Comparison of ENCODE assay signal across 1 cellular context in genomic region chr20:407097-407952, GRCh38.
A peak's percentile ranks its signal among the peaks of the same experiment; 100 is the strongest.
TF ChIP-seq lines count a peak whose summit lies in the region.

No MANE protein-coding gene starts in this region.

TF ChIP-seq in HepG2, 621 proteins besides CTCF, POLR2A, EP300 and RAD21 (continued from another document and continues in another):
- TF ChIP-seq, protein P1, sequence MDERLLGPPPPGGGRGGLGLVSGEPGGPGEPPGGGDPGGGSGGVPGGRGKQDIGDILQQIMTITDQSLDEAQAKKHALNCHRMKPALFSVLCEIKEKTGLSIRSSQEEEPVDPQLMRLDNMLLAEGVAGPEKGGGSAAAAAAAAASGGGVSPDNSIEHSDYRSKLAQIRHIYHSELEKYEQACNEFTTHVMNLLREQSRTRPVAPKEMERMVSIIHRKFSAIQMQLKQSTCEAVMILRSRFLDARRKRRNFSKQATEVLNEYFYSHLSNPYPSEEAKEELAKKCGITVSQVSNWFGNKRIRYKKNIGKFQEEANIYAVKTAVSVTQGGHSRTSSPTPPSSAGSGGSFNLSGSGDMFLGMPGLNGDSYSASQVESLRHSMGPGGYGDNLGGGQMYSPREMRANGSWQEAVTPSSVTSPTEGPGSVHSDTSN (CRISPR knock-in tag; IDR thresholded peaks at IDR 0.05): 0 out of 2 replicates have a peak, but pooled peaks have one; percentile 39
- TF ChIP-seq SATB2 (CRISPR knock-in tag; IDR thresholded peaks at IDR 0.05): peak; percentile 64; the same call in 1 of the 2 replicates
- TF ChIP-seq, protein P2, sequence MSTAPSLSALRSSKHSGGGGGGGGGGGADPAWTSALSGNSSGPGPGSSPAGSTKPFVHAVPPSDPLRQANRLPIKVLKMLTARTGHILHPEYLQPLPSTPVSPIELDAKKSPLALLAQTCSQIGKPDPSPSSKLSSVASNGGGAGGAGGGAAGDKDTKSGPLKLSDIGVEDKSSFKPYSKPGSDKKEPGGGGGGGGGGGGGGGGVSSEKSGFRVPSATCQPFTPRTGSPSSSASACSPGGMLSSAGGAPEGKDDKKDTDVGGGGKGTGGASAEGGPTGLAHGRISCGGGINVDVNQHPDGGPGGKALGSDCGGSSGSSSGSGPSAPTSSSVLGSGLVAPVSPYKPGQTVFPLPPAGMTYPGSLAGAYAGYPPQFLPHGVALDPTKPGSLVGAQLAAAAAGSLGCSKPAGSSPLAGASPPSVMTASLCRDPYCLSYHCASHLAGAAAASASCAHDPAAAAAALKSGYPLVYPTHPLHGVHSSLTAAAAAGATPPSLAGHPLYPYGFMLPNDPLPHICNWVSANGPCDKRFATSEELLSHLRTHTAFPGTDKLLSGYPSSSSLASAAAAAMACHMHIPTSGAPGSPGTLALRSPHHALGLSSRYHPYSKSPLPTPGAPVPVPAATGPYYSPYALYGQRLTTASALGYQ (CRISPR knock-in tag; IDR thresholded peaks at IDR 0.05): peak; percentile 38
- TF ChIP-seq, protein P3, sequence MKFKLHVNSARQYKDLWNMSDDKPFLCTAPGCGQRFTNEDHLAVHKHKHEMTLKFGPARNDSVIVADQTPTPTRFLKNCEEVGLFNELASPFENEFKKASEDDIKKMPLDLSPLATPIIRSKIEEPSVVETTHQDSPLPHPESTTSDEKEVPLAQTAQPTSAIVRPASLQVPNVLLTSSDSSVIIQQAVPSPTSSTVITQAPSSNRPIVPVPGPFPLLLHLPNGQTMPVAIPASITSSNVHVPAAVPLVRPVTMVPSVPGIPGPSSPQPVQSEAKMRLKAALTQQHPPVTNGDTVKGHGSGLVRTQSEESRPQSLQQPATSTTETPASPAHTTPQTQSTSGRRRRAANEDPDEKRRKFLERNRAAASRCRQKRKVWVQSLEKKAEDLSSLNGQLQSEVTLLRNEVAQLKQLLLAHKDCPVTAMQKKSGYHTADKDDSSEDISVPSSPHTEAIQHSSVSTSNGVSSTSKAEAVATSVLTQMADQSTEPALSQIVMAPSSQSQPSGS (CRISPR knock-in tag; IDR thresholded peaks at IDR 0.05): no peak; the same call in none of the 2 replicates
- TF ChIP-seq ZNF326 (CRISPR knock-in tag; IDR thresholded peaks at IDR 0.05; ENCODE audit: borderline replicate concordance): no peak
- TF ChIP-seq PHF8 (CRISPR knock-in tag; IDR thresholded peaks at IDR 0.05): peak; percentile 40; the same call in 1 of the 2 replicates
- TF ChIP-seq ZNF350 (CRISPR knock-in tag; IDR thresholded peaks at IDR 0.05; ENCODE audit: borderline replicate concordance, low read depth): peak; percentile 80
- TF ChIP-seq KLF15 (CRISPR knock-in tag; IDR thresholded peaks at IDR 0.05; ENCODE audit: borderline replicate concordance): peak; percentile 69
- peak; percentile 56 for TF ChIP-seq MAX (IDR thresholded peaks at IDR 0.05)
- 0 out of 2 replicates have a peak, but pooled peaks have one; percentile 16 for TF ChIP-seq TBP (CRISPR knock-in tag; IDR thresholded peaks at IDR 0.05)
- no peak for TF ChIP-seq ZKSCAN1 (IDR thresholded peaks at IDR 0.05; ENCODE audit: low read length)
- peak; percentile 75 for TF ChIP-seq FIP1L1 (IDR thresholded peaks at IDR 0.05; ENCODE audit: borderline replicate concordance, insufficient read depth, low read depth, low read length)
- peak; percentile 75 for TF ChIP-seq ZFP36L1 (CRISPR knock-in tag; IDR thresholded peaks at IDR 0.05)
- TF ChIP-seq, protein P4, sequence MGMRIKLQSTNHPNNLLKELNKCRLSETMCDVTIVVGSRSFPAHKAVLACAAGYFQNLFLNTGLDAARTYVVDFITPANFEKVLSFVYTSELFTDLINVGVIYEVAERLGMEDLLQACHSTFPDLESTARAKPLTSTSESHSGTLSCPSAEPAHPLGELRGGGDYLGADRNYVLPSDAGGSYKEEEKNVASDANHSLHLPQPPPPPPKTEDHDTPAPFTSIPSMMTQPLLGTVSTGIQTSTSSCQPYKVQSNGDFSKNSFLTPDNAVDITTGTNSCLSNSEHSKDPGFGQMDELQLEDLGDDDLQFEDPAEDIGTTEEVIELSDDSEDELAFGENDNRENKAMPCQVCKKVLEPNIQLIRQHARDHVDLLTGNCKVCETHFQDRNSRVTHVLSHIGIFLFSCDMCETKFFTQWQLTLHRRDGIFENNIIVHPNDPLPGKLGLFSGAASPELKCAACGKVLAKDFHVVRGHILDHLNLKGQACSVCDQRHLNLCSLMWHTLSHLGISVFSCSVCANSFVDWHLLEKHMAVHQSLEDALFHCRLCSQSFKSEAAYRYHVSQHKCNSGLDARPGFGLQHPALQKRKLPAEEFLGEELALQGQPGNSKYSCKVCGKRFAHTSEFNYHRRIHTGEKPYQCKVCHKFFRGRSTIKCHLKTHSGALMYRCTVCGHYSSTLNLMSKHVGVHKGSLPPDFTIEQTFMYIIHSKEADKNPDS (CRISPR knock-in tag; IDR thresholded peaks at IDR 0.05): no peak; the same call in 1 of the 2 replicates
- peak; percentile 91 for TF ChIP-seq ZFX (CRISPR knock-in tag; IDR thresholded peaks at IDR 0.05; ENCODE audit: low read depth)
- TF ChIP-seq MIER2 (CRISPR knock-in tag; IDR thresholded peaks at IDR 0.05): peak; percentile 50; the same call in 1 of the 2 replicates
- no peak for TF ChIP-seq NFE2 (CRISPR knock-in tag; IDR thresholded peaks at IDR 0.05)
- peak; percentile 71; the same call in 1 of the 2 replicates for TF ChIP-seq ATF5 (CRISPR knock-in tag; IDR thresholded peaks at IDR 0.05; ENCODE audit: low read depth)
- TF ChIP-seq, protein P5, sequence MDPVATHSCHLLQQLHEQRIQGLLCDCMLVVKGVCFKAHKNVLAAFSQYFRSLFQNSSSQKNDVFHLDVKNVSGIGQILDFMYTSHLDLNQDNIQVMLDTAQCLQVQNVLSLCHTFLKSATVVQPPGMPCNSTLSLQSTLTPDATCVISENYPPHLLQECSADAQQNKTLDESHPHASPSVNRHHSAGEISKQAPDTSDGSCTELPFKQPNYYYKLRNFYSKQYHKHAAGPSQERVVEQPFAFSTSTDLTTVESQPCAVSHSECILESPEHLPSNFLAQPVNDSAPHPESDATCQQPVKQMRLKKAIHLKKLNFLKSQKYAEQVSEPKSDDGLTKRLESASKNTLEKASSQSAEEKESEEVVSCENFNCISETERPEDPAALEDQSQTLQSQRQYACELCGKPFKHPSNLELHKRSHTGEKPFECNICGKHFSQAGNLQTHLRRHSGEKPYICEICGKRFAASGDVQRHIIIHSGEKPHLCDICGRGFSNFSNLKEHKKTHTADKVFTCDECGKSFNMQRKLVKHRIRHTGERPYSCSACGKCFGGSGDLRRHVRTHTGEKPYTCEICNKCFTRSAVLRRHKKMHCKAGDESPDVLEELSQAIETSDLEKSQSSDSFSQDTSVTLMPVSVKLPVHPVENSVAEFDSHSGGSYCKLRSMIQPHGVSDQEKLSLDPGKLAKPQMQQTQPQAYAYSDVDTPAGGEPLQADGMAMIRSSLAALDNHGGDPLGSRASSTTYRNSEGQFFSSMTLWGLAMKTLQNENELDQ (CRISPR knock-in tag; IDR thresholded peaks at IDR 0.05; ENCODE audit: borderline replicate concordance): no peak
- no peak for TF ChIP-seq ZNF101 (CRISPR knock-in tag; IDR thresholded peaks at IDR 0.05; ENCODE audit: borderline replicate concordance, low read depth)
- TF ChIP-seq KLF6 (CRISPR knock-in tag; IDR thresholded peaks at IDR 0.05): peak; percentile 82; the same call in 1 of the 2 replicates
- peak; percentile 91; the same call in 1 of the 2 replicates for TF ChIP-seq CENPT (CRISPR knock-in tag; IDR thresholded peaks at IDR 0.05; ENCODE audit: low read depth)
- TF ChIP-seq, protein P6, sequence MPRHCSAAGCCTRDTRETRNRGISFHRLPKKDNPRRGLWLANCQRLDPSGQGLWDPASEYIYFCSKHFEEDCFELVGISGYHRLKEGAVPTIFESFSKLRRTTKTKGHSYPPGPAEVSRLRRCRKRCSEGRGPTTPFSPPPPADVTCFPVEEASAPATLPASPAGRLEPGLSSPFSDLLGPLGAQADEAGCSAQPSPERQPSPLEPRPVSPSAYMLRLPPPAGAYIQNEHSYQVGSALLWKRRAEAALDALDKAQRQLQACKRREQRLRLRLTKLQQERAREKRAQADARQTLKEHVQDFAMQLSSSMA (CRISPR knock-in tag; IDR thresholded peaks at IDR 0.05): peak; percentile 88; the same call in 1 of the 2 replicates
- peak; percentile 99 for TF ChIP-seq ZNF335 (CRISPR knock-in tag; IDR thresholded peaks at IDR 0.05)
- TF ChIP-seq PAWR (CRISPR knock-in tag; IDR thresholded peaks at IDR 0.05; ENCODE audit: borderline replicate concordance): 0 out of 2 replicates have a peak, but pooled peaks have one; percentile 23
- TF ChIP-seq NCOR1 (IDR thresholded peaks at IDR 0.05; ENCODE audit: borderline replicate concordance, low read length): no peak
- TF ChIP-seq, protein P7, sequence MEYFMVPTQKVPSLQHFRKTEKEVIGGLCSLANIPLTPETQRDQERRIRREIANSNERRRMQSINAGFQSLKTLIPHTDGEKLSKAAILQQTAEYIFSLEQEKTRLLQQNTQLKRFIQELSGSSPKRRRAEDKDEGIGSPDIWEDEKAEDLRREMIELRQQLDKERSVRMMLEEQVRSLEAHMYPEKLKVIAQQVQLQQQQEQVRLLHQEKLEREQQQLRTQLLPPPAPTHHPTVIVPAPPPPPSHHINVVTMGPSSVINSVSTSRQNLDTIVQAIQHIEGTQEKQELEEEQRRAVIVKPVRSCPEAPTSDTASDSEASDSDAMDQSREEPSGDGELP (IDR thresholded peaks at IDR 0.05; ENCODE audit: borderline replicate concordance, low read depth): no peak
- peak; percentile 75 for TF ChIP-seq ZNF317 (CRISPR knock-in tag; IDR thresholded peaks at IDR 0.05)
- TF ChIP-seq, protein P8, sequence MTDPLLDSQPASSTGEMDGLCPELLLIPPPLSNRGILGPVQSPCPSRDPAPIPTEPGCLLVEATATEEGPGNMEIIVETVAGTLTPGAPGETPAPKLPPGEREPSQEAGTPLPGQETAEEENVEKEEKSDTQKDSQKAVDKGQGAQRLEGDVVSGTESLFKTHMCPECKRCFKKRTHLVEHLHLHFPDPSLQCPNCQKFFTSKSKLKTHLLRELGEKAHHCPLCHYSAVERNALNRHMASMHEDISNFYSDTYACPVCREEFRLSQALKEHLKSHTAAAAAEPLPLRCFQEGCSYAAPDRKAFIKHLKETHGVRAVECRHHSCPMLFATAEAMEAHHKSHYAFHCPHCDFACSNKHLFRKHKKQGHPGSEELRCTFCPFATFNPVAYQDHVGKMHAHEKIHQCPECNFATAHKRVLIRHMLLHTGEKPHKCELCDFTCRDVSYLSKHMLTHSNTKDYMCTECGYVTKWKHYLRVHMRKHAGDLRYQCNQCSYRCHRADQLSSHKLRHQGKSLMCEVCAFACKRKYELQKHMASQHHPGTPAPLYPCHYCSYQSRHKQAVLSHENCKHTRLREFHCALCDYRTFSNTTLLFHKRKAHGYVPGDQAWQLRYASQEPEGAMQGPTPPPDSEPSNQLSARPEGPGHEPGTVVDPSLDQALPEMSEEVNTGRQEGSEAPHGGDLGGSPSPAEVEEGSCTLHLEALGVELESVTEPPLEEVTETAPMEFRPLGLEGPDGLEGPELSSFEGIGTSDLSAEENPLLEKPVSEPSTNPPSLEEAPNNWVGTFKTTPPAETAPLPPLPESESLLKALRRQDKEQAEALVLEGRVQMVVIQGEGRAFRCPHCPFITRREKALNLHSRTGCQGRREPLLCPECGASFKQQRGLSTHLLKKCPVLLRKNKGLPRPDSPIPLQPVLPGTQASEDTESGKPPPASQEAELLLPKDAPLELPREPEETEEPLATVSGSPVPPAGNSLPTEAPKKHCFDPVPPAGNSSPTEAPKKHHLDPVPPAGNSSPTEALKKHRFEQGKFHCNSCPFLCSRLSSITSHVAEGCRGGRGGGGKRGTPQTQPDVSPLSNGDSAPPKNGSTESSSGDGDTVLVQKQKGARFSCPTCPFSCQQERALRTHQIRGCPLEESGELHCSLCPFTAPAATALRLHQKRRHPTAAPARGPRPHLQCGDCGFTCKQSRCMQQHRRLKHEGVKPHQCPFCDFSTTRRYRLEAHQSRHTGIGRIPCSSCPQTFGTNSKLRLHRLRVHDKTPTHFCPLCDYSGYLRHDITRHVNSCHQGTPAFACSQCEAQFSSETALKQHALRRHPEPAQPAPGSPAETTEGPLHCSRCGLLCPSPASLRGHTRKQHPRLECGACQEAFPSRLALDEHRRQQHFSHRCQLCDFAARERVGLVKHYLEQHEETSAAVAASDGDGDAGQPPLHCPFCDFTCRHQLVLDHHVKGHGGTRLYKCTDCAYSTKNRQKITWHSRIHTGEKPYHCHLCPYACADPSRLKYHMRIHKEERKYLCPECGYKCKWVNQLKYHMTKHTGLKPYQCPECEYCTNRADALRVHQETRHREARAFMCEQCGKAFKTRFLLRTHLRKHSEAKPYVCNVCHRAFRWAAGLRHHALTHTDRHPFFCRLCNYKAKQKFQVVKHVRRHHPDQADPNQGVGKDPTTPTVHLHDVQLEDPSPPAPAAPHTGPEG (CRISPR knock-in tag; IDR thresholded peaks at IDR 0.05): peak; percentile 9; the same call in 1 of the 2 replicates
- TF ChIP-seq ZNF235 (CRISPR knock-in tag; IDR thresholded peaks at IDR 0.05; ENCODE audit: borderline replicate concordance): no peak
- no peak; the same call in 1 of the 2 replicates for TF ChIP-seq MZF1 (CRISPR knock-in tag; IDR thresholded peaks at IDR 0.05; ENCODE audit: borderline replicate concordance)
- peak; percentile 90 for TF ChIP-seq ZNF891 (CRISPR knock-in tag; IDR thresholded peaks at IDR 0.05)
- TF ChIP-seq, protein P9, sequence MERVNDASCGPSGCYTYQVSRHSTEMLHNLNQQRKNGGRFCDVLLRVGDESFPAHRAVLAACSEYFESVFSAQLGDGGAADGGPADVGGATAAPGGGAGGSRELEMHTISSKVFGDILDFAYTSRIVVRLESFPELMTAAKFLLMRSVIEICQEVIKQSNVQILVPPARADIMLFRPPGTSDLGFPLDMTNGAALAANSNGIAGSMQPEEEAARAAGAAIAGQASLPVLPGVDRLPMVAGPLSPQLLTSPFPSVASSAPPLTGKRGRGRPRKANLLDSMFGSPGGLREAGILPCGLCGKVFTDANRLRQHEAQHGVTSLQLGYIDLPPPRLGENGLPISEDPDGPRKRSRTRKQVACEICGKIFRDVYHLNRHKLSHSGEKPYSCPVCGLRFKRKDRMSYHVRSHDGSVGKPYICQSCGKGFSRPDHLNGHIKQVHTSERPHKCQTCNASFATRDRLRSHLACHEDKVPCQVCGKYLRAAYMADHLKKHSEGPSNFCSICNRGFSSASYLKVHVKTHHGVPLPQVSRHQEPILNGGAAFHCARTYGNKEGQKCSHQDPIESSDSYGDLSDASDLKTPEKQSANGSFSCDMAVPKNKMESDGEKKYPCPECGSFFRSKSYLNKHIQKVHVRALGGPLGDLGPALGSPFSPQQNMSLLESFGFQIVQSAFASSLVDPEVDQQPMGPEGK (CRISPR knock-in tag; IDR thresholded peaks at IDR 0.05): no peak; the same call in 1 of the 2 replicates
- peak; percentile 67 for TF ChIP-seq HNRNPH1 (optimal IDR thresholded peaks at IDR 0.05; ENCODE audit: low read depth, low read length)
- no peak for TF ChIP-seq ZNF34 (CRISPR knock-in tag; IDR thresholded peaks at IDR 0.05; ENCODE audit: borderline replicate concordance)
- peak; percentile 91 for TF ChIP-seq ZBTB38 (CRISPR knock-in tag; IDR thresholded peaks at IDR 0.05)
- TF ChIP-seq POGZ (CRISPR knock-in tag; IDR thresholded peaks at IDR 0.05): peak; percentile 57
- peak; percentile 43; the same call in 1 of the 2 replicates for TF ChIP-seq ZNF747 (CRISPR knock-in tag; IDR thresholded peaks at IDR 0.05; ENCODE audit: borderline replicate concordance)
- peak; percentile 95 for TF ChIP-seq ZNF296 (CRISPR knock-in tag; conservative IDR thresholded peaks at IDR 0.05)
